In genomic region chr6:14277405-14277930, GRCh38 we compare ENCODE assay signal across 10 cellular contexts.
DNase-seq lines count a peak whose midpoint lies in the region; ATAC-seq lines count a peak whose summit lies in the region.
"Had no signal": no experiment of that assay in that cellular context is flagged by ENCODE, and none has a peak within 500 bp of the region (broad histone marks: within the 10 kb centered on the region; RNA-seq: fewer than 3 reads in every experiment).

No MANE protein-coding gene starts in this region.

- peak overlapping the region; percentile 5 for H3K9ac ChIP-seq in skeletal muscle satellite cell (ENCODE audit: low read depth, low read length)

- no peaks in the 10 kb centered on the region for H3K27me3 ChIP-seq in skeletal muscle satellite cell (ENCODE audit: control insufficient read depth, insufficient read depth, low read length)
- H3K27me3 ChIP-seq: cardiac muscle cell, neutrophil had no signal

- no peak overlapping the region for H3K4me3 ChIP-seq in skeletal muscle satellite cell (ENCODE audit: low read length)
- H3K4me3 ChIP-seq: cardiac muscle cell had no signal

- H3K36me3 ChIP-seq in skeletal muscle satellite cell (ENCODE audit: insufficient read depth, low read length), result no peaks in the 10 kb centered on the region
- H3K36me3 ChIP-seq: cardiac muscle cell, neutrophil had no signal

- DNase-seq in T-helper 17 cell (no peak), left lobe of liver (ENCODE audit: low spot score) (no peak), HuH-7.5 (ENCODE audit: low spot score) (no peak), EL (no peak)
- DNase-seq: NCI-H446 treated with DMSO at 0.1 percent for 48 hours had no signal

- H3K27me3 Mint-ChIP-seq in T-helper 17 cell, result no peaks in the 10 kb centered on the region

- H3K4me1 Mint-ChIP-seq in T-helper 17 cell, result peaks cover 42% of the 10 kb centered on the region

- H3K4me2 ChIP-seq in skeletal muscle satellite cell (ENCODE audit: low read length), result no peak overlapping the region

- H3K9me3 ChIP-seq in T-helper 17 cell (ENCODE audit: control insufficient read depth, low read length, poor library complexity, severe bottlenecking) (no peaks in the 10 kb centered on the region), skeletal muscle satellite cell (replicated peaks; ENCODE audit: low read length) (no peaks in the 10 kb centered on the region)
- H3K9me3 ChIP-seq: neutrophil had no signal

- peaks cover 30% of the 10 kb centered on the region for H3K4me1 ChIP-seq in skeletal muscle satellite cell (ENCODE audit: control insufficient read depth, insufficient read depth, low read length)

- peak overlapping the region; percentile 84 for H3K4me3 Mint-ChIP-seq in T-helper 17 cell

- H3K27ac Mint-ChIP-seq in T-helper 17 cell, result peak overlapping the region; percentile 88

- ATAC-seq in GM19023 (IDR thresholded peaks at IDR 0.05; ENCODE audit: unreplicated experiment), result peak; percentile 22
- peak; percentile 38 for ATAC-seq in HG02678 (IDR thresholded peaks at IDR 0.05; ENCODE audit: unreplicated experiment)
- ATAC-seq in T-helper 17 cell, result peak; percentile 46
- no peak for ATAC-seq in left lobe of liver

- peaks cover 2% of the 10 kb centered on the region for H3K36me3 Mint-ChIP-seq in T-helper 17 cell (ENCODE audit: low read depth)
